In genomic region chr17:72710834-72711233, GRCh38 we compare ENCODE assay signal across 1 cellular context.
TF ChIP-seq lines count a peak whose summit lies in the region.

No MANE protein-coding gene starts in this region.

TF ChIP-seq in H1, 55 proteins besides CTCF, POLR2A, EP300 and RAD21:
- TF ChIP-seq CEBPB (IDR thresholded peaks at IDR 0.05; ENCODE audit: low read depth, low read length) (0 out of 2 replicates have a peak, but pooled peaks have one; percentile 28), SUZ12 (IDR thresholded peaks at IDR 0.05; ENCODE audit: low read length) (no peak)
